ENCODE assay signal across 8 cellular contexts in the genomic region with DNA sequence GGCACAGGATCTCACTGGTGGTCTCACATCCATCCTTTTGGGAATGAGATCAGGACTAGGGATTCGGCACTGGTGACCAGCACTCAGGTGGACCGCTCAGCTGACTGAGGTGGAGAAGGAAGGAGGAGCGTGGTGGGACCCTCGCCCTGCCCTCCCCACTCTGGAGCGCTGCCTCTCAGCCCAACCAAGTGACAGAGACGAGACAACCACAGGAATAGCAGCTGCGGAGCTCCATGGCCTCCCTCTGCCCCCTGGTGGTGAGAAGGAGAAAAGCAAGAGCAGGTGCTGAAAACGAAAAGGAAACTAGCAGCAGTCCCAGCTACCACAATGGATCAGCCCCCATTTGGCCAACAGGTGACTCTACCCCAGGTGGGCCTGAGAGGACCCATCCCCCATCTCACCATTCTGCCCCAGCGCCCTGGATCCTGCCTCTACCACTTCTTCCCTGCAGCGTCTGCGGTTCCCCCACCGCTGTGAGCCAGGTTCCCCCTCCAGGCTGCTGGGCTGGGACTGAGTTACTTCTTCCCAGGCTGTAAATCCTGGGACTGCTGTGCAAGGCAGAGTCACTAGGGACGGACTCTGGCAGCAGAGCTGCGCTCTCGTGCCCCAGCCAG. TPM values are rescaled to one million over a fixed set of nuclear protein-coding genes. Genes with fewer than 3 reads are reported as not detected.
DNase-seq lines count a peak whose midpoint lies in the region; ATAC-seq, FAIRE-seq and TF ChIP-seq lines count a peak whose summit lies in the region.
"Not testable (repeated sequence)": the region's sequence is repeated elsewhere in the genome, so short reads cannot be mapped to it uniquely, and the experiment has no call there.

A gene with protein sequence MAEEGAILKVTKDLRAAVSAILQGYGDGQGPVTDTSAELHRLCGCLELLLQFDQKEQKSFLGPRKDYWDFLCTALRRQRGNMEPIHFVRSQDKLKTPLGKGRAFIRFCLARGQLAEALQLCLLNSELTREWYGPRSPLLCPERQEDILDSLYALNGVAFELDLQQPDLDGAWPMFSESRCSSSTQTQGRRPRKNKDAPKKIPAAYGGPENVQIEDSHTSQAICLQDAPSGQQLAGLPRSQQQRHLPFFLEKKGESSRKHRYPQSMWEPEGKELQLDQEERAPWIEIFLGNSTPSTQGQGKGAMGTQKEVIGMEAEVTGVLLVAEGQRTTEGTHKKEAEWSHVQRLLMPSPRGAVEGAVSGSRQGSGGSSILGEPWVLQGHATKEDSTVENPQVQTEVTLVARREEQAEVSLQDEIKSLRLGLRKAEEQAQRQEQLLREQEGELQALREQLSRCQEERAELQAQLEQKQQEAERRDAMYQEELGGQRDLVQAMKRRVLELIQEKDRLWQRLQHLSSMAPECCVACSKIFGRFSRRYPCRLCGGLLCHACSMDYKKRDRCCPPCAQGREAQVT (plus strand): TSS at position 533 of the 614 bp plus-strand sequence. CDS start 1,353 bp downstream, outside the sequence.

- peak within 1 kb of the TSS; percentile 74 for H3K4me2 ChIP-seq in keratinocyte (ENCODE audit: control insufficient read depth, extremely low read depth, insufficient read depth, low read depth, low read length)

- not testable (repeated sequence) for H2AFZ ChIP-seq in keratinocyte (ENCODE audit: control insufficient read depth, low read length)

- ATAC-seq in GM19035 (IDR thresholded peaks at IDR 0.05; ENCODE audit: unreplicated experiment) = peak; percentile 88
- ATAC-seq in HG03280 (IDR thresholded peaks at IDR 0.05; ENCODE audit: unreplicated experiment) = peak; percentile 84

- not testable (repeated sequence) for H3K4me1 ChIP-seq in keratinocyte (ENCODE audit: control insufficient read depth, extremely low read depth, insufficient read depth, low read length)

- peak; percentile 97 for FAIRE-seq in keratinocyte (lab: Jason Lieb, UNC)

- peaks cover 51% of the 10 kb centered on the region for H3K27me3 ChIP-seq in keratinocyte (ENCODE audit: control insufficient read depth, extremely low read depth, insufficient read depth, low read length)

- not testable (repeated sequence) for H3K9ac ChIP-seq in keratinocyte (ENCODE audit: control insufficient read depth, extremely low read depth, insufficient read depth, low read length)

- not testable (repeated sequence) for H3K27ac ChIP-seq in keratinocyte (ENCODE audit: control insufficient read depth, insufficient read depth, low read length)

- peak; percentile 24 for DNase-seq in AG09309 (ENCODE audit: low read depth)
- DNase-seq in NCI-H226 = peak; percentile 20
- peak in 3 of 4 experiments; percentile 9 to 41 (median 35) for DNase-seq in activated CD4-positive, CD25-positive, alpha-beta regulatory T cell (lab: John Stamatoyannopoulos, UW)
- peak; percentile 70 for DNase-seq in central memory CD4-positive, alpha-beta T cell
- DNase-seq in keratinocyte (ENCODE audit: low read depth, low spot score) = not testable (repeated sequence)
- peak; percentile 39 to 63 (median 41) for DNase-seq in stimulated activated CD4-positive, alpha-beta T cell treated with anti-CD3 and anti-CD28 coated beads, Interleukin-12 subunit alpha, Interleukin-12 subunit beta, amount 100 ng/mL, for 48 hours (ENCODE audit: low read depth in 2 of 3, low spot score in 1 of 3)

- H3K36me3 ChIP-seq in keratinocyte (ENCODE audit: control insufficient read depth in 2 of 2, extremely low read depth in 1 of 2, insufficient read depth in 2 of 2, low read length in 2 of 2) = not testable (repeated sequence)

- H3K4me3 ChIP-seq in AG09309 (ENCODE audit: control insufficient read depth, low read depth, low read length) (peak within 1 kb of the TSS; percentile 27), keratinocyte (ENCODE audit: control insufficient read depth in 2 of 3, extremely low read depth in 1 of 3, insufficient read depth in 2 of 3, low read depth in 1 of 3, low read length in 3 of 3) (peak within 1 kb of the TSS in 2 of 3 experiments; percentile 12 to 43)

- dilution Hi-C loops in keratinocyte (cut with MboI; ENCODE audit: extremely low pct_ligation_motif_present, low sequenced_read_pairs) = not testable (repeated sequence)

- H3K9me3 ChIP-seq in keratinocyte (ENCODE audit: control insufficient read depth, low read depth, low read length) = not testable (repeated sequence)

- H3K79me2 ChIP-seq in keratinocyte (ENCODE audit: control insufficient read depth, insufficient read depth, low read length) = not testable (repeated sequence)

- peak; percentile 80 for TF ChIP-seq CTCF in AG09309 (IDR thresholded peaks at IDR 0.05; ENCODE audit: control insufficient read depth, insufficient read depth, low read depth, low read length, missing control alignments)
- TF ChIP-seq CTCF in keratinocyte (optimal IDR thresholded peaks at IDR 0.05 in 1 of 3, IDR thresholded peaks at IDR 0.05 in 1 of 3, conservative IDR thresholded peaks at IDR 0.05 in 1 of 3; ENCODE audit: extremely low read depth in 1 of 3, insufficient read depth in 2 of 3, low read length in 3 of 3) = peak; percentile 65 to 78 (median 67)

- H4K20me1 ChIP-seq in keratinocyte (ENCODE audit: control insufficient read depth, extremely low read depth, insufficient read depth, low read length) = not testable (repeated sequence)

- H3K9me1 ChIP-seq in keratinocyte (ENCODE audit: control insufficient read depth, extremely low read depth, insufficient read depth, low read length) = not testable (repeated sequence)

RNA-seq across cellular contexts. Expression of the gene that starts here (rescaled TPM):
- not detected in 3 replicates for polyA plus RNA-seq in keratinocyte
- polyA plus RNA-seq in keratinocyte (2011; ENCODE audit: low read depth) = not detected
- not detected in 2 replicates for polyA plus RNA-seq in keratinocyte (2011; cell fraction: cytosol; rRNA removed)
- polyA plus RNA-seq in keratinocyte (2011; cell fraction: nucleus; rRNA removed) = not detected in 2 replicates
- polyA plus RNA-seq in keratinocyte (2012; ENCODE audit: low replicate concordance) = not detected in 2 replicates
- not detected in 3 replicates for polyA minus RNA-seq in keratinocyte
- not detected for polyA minus RNA-seq in keratinocyte (2011; cell fraction: cytosol; rRNA and poly(A)+ RNA removed)
- polyA minus RNA-seq in keratinocyte (2011; cell fraction: nucleus; rRNA and poly(A)+ RNA removed) = not detected in 2 replicates
